ENCODE assay signal across 2 cellular contexts in the genomic region with DNA sequence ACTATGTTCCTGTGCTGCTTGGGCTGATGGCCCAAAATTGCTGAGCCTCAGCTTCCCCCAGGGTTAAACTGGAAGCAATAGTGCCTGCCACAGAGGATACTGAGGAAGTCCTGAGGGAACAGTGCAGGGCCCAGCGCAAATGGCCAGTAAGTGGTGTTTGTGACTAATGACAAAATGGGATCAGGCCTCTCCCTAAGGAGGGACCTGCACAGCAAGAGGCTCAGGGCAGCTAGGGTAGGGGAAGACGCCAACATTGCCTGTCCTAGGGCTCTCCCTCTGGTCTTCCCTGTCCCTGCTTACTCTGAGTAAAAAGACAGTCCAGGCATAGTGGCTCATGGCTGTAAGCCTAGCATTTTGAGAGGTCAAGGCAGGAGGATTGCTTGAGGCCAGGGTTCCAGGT.
TF ChIP-seq lines count a peak whose summit lies in the region.

No MANE protein-coding gene starts in this region.

TF ChIP-seq in GM12878, 131 proteins besides CTCF, POLR2A, EP300 and RAD21:
- TF ChIP-seq, protein P1, sequence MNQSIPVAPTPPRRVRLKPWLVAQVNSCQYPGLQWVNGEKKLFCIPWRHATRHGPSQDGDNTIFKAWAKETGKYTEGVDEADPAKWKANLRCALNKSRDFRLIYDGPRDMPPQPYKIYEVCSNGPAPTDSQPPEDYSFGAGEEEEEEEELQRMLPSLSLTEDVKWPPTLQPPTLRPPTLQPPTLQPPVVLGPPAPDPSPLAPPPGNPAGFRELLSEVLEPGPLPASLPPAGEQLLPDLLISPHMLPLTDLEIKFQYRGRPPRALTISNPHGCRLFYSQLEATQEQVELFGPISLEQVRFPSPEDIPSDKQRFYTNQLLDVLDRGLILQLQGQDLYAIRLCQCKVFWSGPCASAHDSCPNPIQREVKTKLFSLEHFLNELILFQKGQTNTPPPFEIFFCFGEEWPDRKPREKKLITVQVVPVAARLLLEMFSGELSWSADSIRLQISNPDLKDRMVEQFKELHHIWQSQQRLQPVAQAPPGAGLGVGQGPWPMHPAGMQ (IDR thresholded peaks at IDR 0.05; ENCODE audit: borderline replicate concordance) = no peak

TF ChIP-seq in HEK293T, 16 proteins besides CTCF, POLR2A, EP300 and RAD21:
- TF ChIP-seq FOXK2 (IDR thresholded peaks at IDR 0.05) = no peak
- TF ChIP-seq PKNOX1 (IDR thresholded peaks at IDR 0.05) = no peak
- TF ChIP-seq ARNT (IDR thresholded peaks at IDR 0.05) = no peak
- TF ChIP-seq HDGF (IDR thresholded peaks at IDR 0.05; ENCODE audit: borderline replicate concordance) = no peak
- TF ChIP-seq CTBP1 (IDR thresholded peaks at IDR 0.05; ENCODE audit: borderline replicate concordance) = no peak
- no peak for TF ChIP-seq SUZ12 (IDR thresholded peaks at IDR 0.05)
- no peak for TF ChIP-seq ZNF384 (IDR thresholded peaks at IDR 0.05)
- TF ChIP-seq FOXM1 (IDR thresholded peaks at IDR 0.05; ENCODE audit: borderline replicate concordance) = no peak
- TF ChIP-seq ELF4 (IDR thresholded peaks at IDR 0.05) = no peak
- no peak for TF ChIP-seq NFRKB (IDR thresholded peaks at IDR 0.05)
- no peak for TF ChIP-seq BHLHE40 (IDR thresholded peaks at IDR 0.05; ENCODE audit: borderline replicate concordance)
- TF ChIP-seq SP1 (IDR thresholded peaks at IDR 0.05) = no peak
- no peak for TF ChIP-seq L3MBTL2 (conservative IDR thresholded peaks at IDR 0.05)
- no peak for TF ChIP-seq LEF1 (IDR thresholded peaks at IDR 0.05; ENCODE audit: borderline replicate concordance)
- TF ChIP-seq FOXA1 (IDR thresholded peaks at IDR 0.05) = no peak
- TF ChIP-seq TARDBP (IDR thresholded peaks at IDR 0.05) = no peak
TF ChIP-seq in HEK293T: peak in this region for 0.
